In genomic region chr15:57326196-57326595, GRCh38 we compare ENCODE assay signal across 1 cellular context.
TF ChIP-seq lines count a peak whose summit lies in the region.

No MANE protein-coding gene starts in this region.

TF ChIP-seq in HepG2, 621 proteins besides CTCF, POLR2A, EP300 and RAD21:
- TF ChIP-seq ZBTB33 (CRISPR knock-in tag; IDR thresholded peaks at IDR 0.05): peak; percentile 54; the same call in 1 of the 2 replicates
- no peak for TF ChIP-seq MTA3 (CRISPR knock-in tag; IDR thresholded peaks at IDR 0.05)
- peak; percentile 26; the same call in 1 of the 2 replicates for TF ChIP-seq HNF4A (CRISPR knock-in tag; IDR thresholded peaks at IDR 0.05)
- TF ChIP-seq SP140L (CRISPR knock-in tag; IDR thresholded peaks at IDR 0.05; ENCODE audit: borderline replicate concordance): no peak
- no peak for TF ChIP-seq DPF2 (CRISPR knock-in tag; IDR thresholded peaks at IDR 0.05; ENCODE audit: borderline replicate concordance, low read depth)
- no peak for TF ChIP-seq JDP2 (CRISPR knock-in tag; IDR thresholded peaks at IDR 0.05; ENCODE audit: borderline replicate concordance)
- TF ChIP-seq ZNF543 (CRISPR knock-in tag; IDR thresholded peaks at IDR 0.05): no peak
- 0 out of 2 replicates have a peak, but pooled peaks have one; percentile 58 for TF ChIP-seq HNRNPL (IDR thresholded peaks at IDR 0.05; ENCODE audit: low read depth, low read length)
- no peak for TF ChIP-seq ZNF12 (CRISPR knock-in tag; IDR thresholded peaks at IDR 0.05)
- TF ChIP-seq KLF9 (CRISPR knock-in tag; IDR thresholded peaks at IDR 0.05; ENCODE audit: low read depth): no peak
- no peak for TF ChIP-seq ZSCAN21 (CRISPR knock-in tag; IDR thresholded peaks at IDR 0.05; ENCODE audit: borderline replicate concordance)
- peak; percentile 10; the same call in 1 of the 2 replicates for TF ChIP-seq CEBPB (IDR thresholded peaks at IDR 0.05; ENCODE audit: borderline replicate concordance, low read depth, low read length)
- no peak for TF ChIP-seq ZNF772 (CRISPR knock-in tag; IDR thresholded peaks at IDR 0.05)
- TF ChIP-seq ZNF775 (CRISPR knock-in tag; IDR thresholded peaks at IDR 0.05; ENCODE audit: borderline replicate concordance): no peak
- TF ChIP-seq EED (CRISPR knock-in tag; IDR thresholded peaks at IDR 0.05): no peak
- no peak for TF ChIP-seq HES4 (CRISPR knock-in tag; IDR thresholded peaks at IDR 0.05; ENCODE audit: borderline replicate concordance)
